In the genomic region with DNA sequence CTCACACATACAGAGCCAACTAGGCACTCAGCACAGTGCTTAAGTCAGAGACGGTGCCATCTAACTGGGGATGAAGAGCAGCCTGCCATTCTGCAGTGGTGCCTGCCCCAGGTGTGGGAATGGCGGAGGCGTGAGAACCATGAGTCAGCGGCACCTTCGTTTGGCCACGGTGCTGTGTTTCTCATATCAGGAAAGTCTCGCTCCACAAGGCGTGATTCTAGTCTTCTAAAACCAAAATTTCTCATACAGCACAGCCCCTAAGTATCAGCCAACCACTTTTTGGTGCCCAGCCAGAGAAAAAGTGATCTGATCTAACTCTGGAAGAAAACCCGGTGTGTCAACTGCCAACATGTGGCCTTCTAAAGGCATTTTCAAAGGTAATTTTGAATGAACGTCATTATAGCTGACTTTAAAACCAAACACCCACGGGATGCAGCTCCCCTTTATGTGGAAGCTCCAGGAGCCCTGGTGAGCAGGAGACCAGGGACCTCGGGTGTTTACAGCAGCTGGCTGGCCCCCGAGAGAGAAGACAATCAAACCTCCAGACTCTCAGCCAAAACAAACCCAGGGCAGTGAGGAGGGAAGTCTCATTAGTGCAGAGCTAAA, we compare ENCODE assay signal across 12 cellular contexts. TPM values are rescaled to one million over a fixed set of nuclear protein-coding genes. Genes with fewer than 3 reads are reported as not detected.
DNase-seq lines count a peak whose midpoint lies in the region; ATAC-seq, FAIRE-seq and TF ChIP-seq lines count a peak whose summit lies in the region.
"Had no signal": no experiment of that assay in that cellular context is flagged by ENCODE, and none has a peak within 500 bp of the region (broad histone marks: within the 10 kb centered on the region; RNA-seq: fewer than 3 reads in every experiment).

No MANE protein-coding gene starts in this region.

- H3K9ac ChIP-seq in keratinocyte (ENCODE audit: control insufficient read depth, extremely low read depth, insufficient read depth, low read length): no peak overlapping the region

- H3K9me1 ChIP-seq in keratinocyte (ENCODE audit: control insufficient read depth, extremely low read depth, insufficient read depth, low read length): no peaks in the 10 kb centered on the region

- H3K9me3 ChIP-seq in keratinocyte (ENCODE audit: control insufficient read depth, low read depth, low read length) (no peaks in the 10 kb centered on the region), small intestine (ENCODE audit: control insufficient read depth, low read depth) (no peaks in the 10 kb centered on the region), uterus (no peaks in the 10 kb centered on the region)

- TF ChIP-seq CTCF in keratinocyte (optimal IDR thresholded peaks at IDR 0.05 in 1 of 3, IDR thresholded peaks at IDR 0.05 in 1 of 3, conservative IDR thresholded peaks at IDR 0.05 in 1 of 3; ENCODE audit: extremely low read depth in 1 of 3, insufficient read depth in 2 of 3, low read length in 3 of 3) (no peak), uterus (IDR thresholded peaks at IDR 0.05) (no peak)

- TF ChIP-seq POLR2A in uterus (IDR thresholded peaks at IDR 0.05): no peak

- 54 to 65% (median 61%) methylated on average over 13 of the region's 13 CpGs for whole genome bisulfite sequencing in small intestine, 3 donors

- peak; percentile 81 for ATAC-seq in GM18511 (IDR thresholded peaks at IDR 0.05; ENCODE audit: unreplicated experiment)
- ATAC-seq in GM19463 (IDR thresholded peaks at IDR 0.05; ENCODE audit: unreplicated experiment): peak; percentile 75
- ATAC-seq in HG03457 (IDR thresholded peaks at IDR 0.05; ENCODE audit: unreplicated experiment): peak; percentile 60
- ATAC-seq in HG03196 (IDR thresholded peaks at IDR 0.05; ENCODE audit: unreplicated experiment): no peak
- ATAC-seq in left colon: no peak
- ATAC-seq: left cardiac atrium had no signal

- H2AFZ ChIP-seq in keratinocyte (ENCODE audit: control insufficient read depth, low read length): peak overlapping the region; percentile 70

- intact Hi-C loops in uterus (cut with DNase I; ENCODE audit: low total_unique reads) (no loop called here), left colon (cut with DNase I, micrococcal nuclease) (no loop called here)

- peak; percentile 77 for FAIRE-seq in keratinocyte (lab: Jason Lieb, UNC)
- FAIRE-seq in small intestine (lab: Jason Lieb, UNC): no peak

- dilution Hi-C loops in keratinocyte (cut with MboI; ENCODE audit: extremely low pct_ligation_motif_present, low sequenced_read_pairs): no loop called here

- H3K4me2 ChIP-seq in keratinocyte (ENCODE audit: control insufficient read depth, extremely low read depth, insufficient read depth, low read depth, low read length): peak overlapping the region; percentile 46

- peaks cover 5% of the 10 kb centered on the region for H3K27me3 ChIP-seq in keratinocyte (ENCODE audit: control insufficient read depth, extremely low read depth, insufficient read depth, low read length)
- H3K27me3 ChIP-seq in small intestine (ENCODE audit: control insufficient read depth in 2 of 2, insufficient read depth in 2 of 2, low read length in 2 of 2): no peaks in the 10 kb centered on the region
- H3K27me3 ChIP-seq in uterus: no peaks in the 10 kb centered on the region

- no peak overlapping the region for H3K27ac ChIP-seq in keratinocyte (ENCODE audit: control insufficient read depth, insufficient read depth, low read length)
- no peak overlapping the region for H3K27ac ChIP-seq in small intestine (ENCODE audit: low read depth in 1 of 2, low read length in 1 of 2)
- no peak overlapping the region for H3K27ac ChIP-seq in uterus

- H3K4me3 ChIP-seq in keratinocyte (ENCODE audit: control insufficient read depth in 2 of 3, extremely low read depth in 1 of 3, insufficient read depth in 2 of 3, low read depth in 1 of 3, low read length in 3 of 3): no peak overlapping the region
- H3K4me3 ChIP-seq in small intestine (ENCODE audit: low read depth in 1 of 2, low read length in 2 of 2): no peak overlapping the region
- H3K4me3 ChIP-seq in uterus: no peak overlapping the region

- DNase-seq in keratinocyte (ENCODE audit: low read depth, low spot score): no peak
- DNase-seq in small intestine: no peak
- DNase-seq in uterus: no peak
- no peak for DNase-seq in left colon
- DNase-seq: GF-D8, left cardiac atrium had no signal

- no peaks in the 10 kb centered on the region for H3K79me2 ChIP-seq in keratinocyte (ENCODE audit: control insufficient read depth, insufficient read depth, low read length)

- H3K36me3 ChIP-seq in keratinocyte (ENCODE audit: control insufficient read depth in 2 of 2, extremely low read depth in 1 of 2, insufficient read depth in 2 of 2, low read length in 2 of 2) (no peaks in the 10 kb centered on the region), small intestine (ENCODE audit: control insufficient read depth in 2 of 2, insufficient read depth in 2 of 2, low read length in 2 of 2) (no peaks in the 10 kb centered on the region), uterus (no peaks in the 10 kb centered on the region)

- H3K4me1 ChIP-seq in keratinocyte (ENCODE audit: control insufficient read depth, extremely low read depth, insufficient read depth, low read length): peaks cover 7% of the 10 kb centered on the region
- no peaks in the 10 kb centered on the region for H3K4me1 ChIP-seq in small intestine (ENCODE audit: control insufficient read depth in 2 of 2, insufficient read depth in 1 of 2, low read depth in 1 of 2, low read length in 1 of 2)
- H3K4me1 ChIP-seq in uterus: no peaks in the 10 kb centered on the region

- no peaks in the 10 kb centered on the region for H4K20me1 ChIP-seq in keratinocyte (ENCODE audit: control insufficient read depth, extremely low read depth, insufficient read depth, low read length)

RNA-seq across cellular contexts. Expression of a gene that starts 54.6 kb away (rescaled TPM):
- polyA plus RNA-seq in keratinocyte (not detected in 3 replicates), small intestine (not detected)
- not detected for polyA plus RNA-seq in keratinocyte (2011; ENCODE audit: low read depth)
- not detected in 2 replicates for polyA plus RNA-seq in keratinocyte (2011; cell fraction: cytosol; rRNA removed)
- polyA plus RNA-seq in keratinocyte (2011; cell fraction: nucleus; rRNA removed): 0.03 TPM in 1 of 2 replicates, not detected in the other
- polyA plus RNA-seq in keratinocyte (2012; ENCODE audit: low replicate concordance): not detected in 2 replicates
- polyA minus RNA-seq in keratinocyte: not detected in 3 replicates
- not detected for polyA minus RNA-seq in keratinocyte (2011; cell fraction: cytosol; rRNA and poly(A)+ RNA removed)
- not detected in 2 replicates for polyA minus RNA-seq in keratinocyte (2011; cell fraction: nucleus; rRNA and poly(A)+ RNA removed)
- total RNA-seq in uterus (not detected), left colon (not detected)
- total RNA-seq: HT-29, left cardiac atrium, skeletal muscle tissue had no signal

Comparison
In these comparisons a context has a peak if more than half of its experiments do, and no peak if none do; other contexts are left out.
1. ATAC-seq: peak in GM18511 (single experiment), GM19463 (single experiment) and HG03457 (single experiment); none in HG03196 (single experiment) and left colon (single experiment).